In genomic region chr6:169989594-169989993, GRCh38 we compare ENCODE assay signal across 19 cellular contexts.
DNase-seq lines count a peak whose midpoint lies in the region; ATAC-seq and TF ChIP-seq lines count a peak whose summit lies in the region.
"Had no signal": no experiment of that assay in that cellular context is flagged by ENCODE, and none has a peak within 500 bp of the region (broad histone marks: within the 10 kb centered on the region; RNA-seq: fewer than 3 reads in every experiment).

No MANE protein-coding gene starts in this region.

- TF ChIP-seq CTCF in CD14-positive monocyte (IDR thresholded peaks at IDR 0.05) (no peak), OCI-LY7 (conservative IDR thresholded peaks at IDR 0.05; ENCODE audit: low read length) (no peak)

- H3K4me1 Mint-ChIP-seq in activated CD4-positive, alpha-beta memory T cell treated with anti-CD3 and anti-CD28 coated beads for 36 hours (ENCODE audit: low read depth): peaks cover 25% of the 10 kb centered on the region
- H3K4me1 Mint-ChIP-seq in activated CD4-positive, alpha-beta memory T cell treated with anti-CD3 and anti-CD28 coated beads, Interleukin-2, amount 10 ng/mL, durations not matched to agents 7 days and 5 days: peaks cover 24% of the 10 kb centered on the region
- peaks cover 33% of the 10 kb centered on the region for H3K4me1 Mint-ChIP-seq in CD14-positive monocyte
- H3K4me1 Mint-ChIP-seq in memory B cell: peaks cover 14% of the 10 kb centered on the region

- no peaks in the 10 kb centered on the region for H4K20me1 ChIP-seq in OCI-LY7 (ENCODE audit: insufficient read depth, low read length)

- H3K27ac Mint-ChIP-seq in activated CD4-positive, alpha-beta memory T cell treated with anti-CD3 and anti-CD28 coated beads for 36 hours: peak overlapping the region; percentile 0
- no peak overlapping the region for H3K27ac Mint-ChIP-seq in activated CD4-positive, alpha-beta memory T cell treated with anti-CD3 and anti-CD28 coated beads, Interleukin-2, amount 10 ng/mL, durations not matched to agents 7 days and 5 days
- H3K27ac Mint-ChIP-seq in CD14-positive monocyte: peak overlapping the region; percentile 46 to 90 (median 77)
- peak overlapping the region; percentile 51 for H3K27ac Mint-ChIP-seq in memory B cell

- peak overlapping the region; percentile 86 for H2AFZ ChIP-seq in OCI-LY7 (ENCODE audit: low read length)

- no peaks in the 10 kb centered on the region for H3K27me3 Mint-ChIP-seq in activated CD4-positive, alpha-beta memory T cell treated with anti-CD3 and anti-CD28 coated beads for 36 hours
- peaks cover 3% of the 10 kb centered on the region for H3K27me3 Mint-ChIP-seq in activated CD4-positive, alpha-beta memory T cell treated with anti-CD3 and anti-CD28 coated beads, Interleukin-2, amount 10 ng/mL, durations not matched to agents 7 days and 5 days
- H3K27me3 Mint-ChIP-seq in CD14-positive monocyte (ENCODE audit: low read depth in 3 of 3) (peaks cover 1 to 10% (median 2%) of the 10 kb centered on the region in 3 donors), memory B cell (peaks cover 5% of the 10 kb centered on the region)

- CTCF ChIA-PET in activated CD4-positive, alpha-beta memory T cell treated with anti-CD3 and anti-CD28 coated beads for 36 hours (lab: Charles Lee): interaction anchor here (1.5 kb wide), 1 partner anchor 158 kb away, joined by 6 read pairs; no protein-coding TSS in a partner anchor
- CTCF ChIA-PET in activated CD4-positive, alpha-beta memory T cell treated with anti-CD3 and anti-CD28 coated beads, Interleukin-2, amount 10 ng/mL, durations not matched to agents 7 days and 5 days (lab: Charles Lee): no interaction called here
- CTCF ChIA-PET in OCI-LY7 (lab: Charles Lee; ENCODE audit: unreplicated experiment): interaction anchor here (1.2 kb wide), 1 partner anchor 35 kb away, joined by 3 read pairs; no protein-coding TSS in a partner anchor

- H3K4me2 ChIP-seq in OCI-LY7 (ENCODE audit: low read length): peak overlapping the region; percentile 58

- BruUV-seq in OCI-LY7 (replicated peaks; lab: Mats Ljungman, UMichigan): no TSS peak

- H3K27ac ChIP-seq in OCI-LY7 (ENCODE audit: low read depth, low read length, poor library complexity, severe bottlenecking) (peak overlapping the region; percentile 12), caudate nucleus (ENCODE audit: low read depth, low read length) (no peak overlapping the region)
- H3K27ac ChIP-seq: ascending aorta, foreskin keratinocyte, ovary, testis had no signal

- intact Hi-C loops in activated CD4-positive, alpha-beta memory T cell treated with anti-CD3 and anti-CD28 coated beads for 36 hours (cut with micrococcal nuclease): no loop called here
- intact Hi-C loops in CD14-positive monocyte (cut with micrococcal nuclease) (no loop called here), OCI-LY7 (cut with micrococcal nuclease; ENCODE audit: unreplicated experiment) (no loop called here)

- H3K79me2 ChIP-seq in OCI-LY7 (ENCODE audit: insufficient read depth, low read depth, low read length): no peaks in the 10 kb centered on the region

- POLR2A ChIA-PET in activated CD4-positive, alpha-beta memory T cell treated with anti-CD3 and anti-CD28 coated beads for 36 hours (lab: Charles Lee): no interaction called here
- POLR2A ChIA-PET in activated CD4-positive, alpha-beta memory T cell treated with anti-CD3 and anti-CD28 coated beads, Interleukin-2, amount 10 ng/mL, durations not matched to agents 7 days and 5 days (lab: Charles Lee): no interaction called here
- POLR2A ChIA-PET in OCI-LY7 (lab: Charles Lee): interaction anchor here (1.0 kb wide), 1 partner anchor 38 kb away, joined by 5 read pairs; no protein-coding TSS in a partner anchor

- H3K9me2 ChIP-seq in OCI-LY7 (ENCODE audit: insufficient read depth, low read length): no peaks in the 10 kb centered on the region

- H3K9me3 ChIP-seq in OCI-LY7 (ENCODE audit: low read length): no peaks in the 10 kb centered on the region
- H3K9me3 ChIP-seq: ascending aorta, ovary, testis had no signal

- H3K36me3 Mint-ChIP-seq in activated CD4-positive, alpha-beta memory T cell treated with anti-CD3 and anti-CD28 coated beads for 36 hours: no peaks in the 10 kb centered on the region
- no peaks in the 10 kb centered on the region for H3K36me3 Mint-ChIP-seq in activated CD4-positive, alpha-beta memory T cell treated with anti-CD3 and anti-CD28 coated beads, Interleukin-2, amount 10 ng/mL, durations not matched to agents 7 days and 5 days (ENCODE audit: low read depth)
- H3K36me3 Mint-ChIP-seq in CD14-positive monocyte (peaks cover 0 to 6% of the 10 kb centered on the region in 2 donors), memory B cell (no peaks in the 10 kb centered on the region)

- H3K4me3 ChIP-seq in OCI-LY7 (ENCODE audit: low read depth, low read length, poor library complexity, severe bottlenecking): peak overlapping the region; percentile 5
- H3K4me3 ChIP-seq: ascending aorta, lung, ovary, testis had no signal

- no peaks in the 10 kb centered on the region for H3K9me3 Mint-ChIP-seq in activated CD4-positive, alpha-beta memory T cell treated with anti-CD3 and anti-CD28 coated beads for 36 hours
- no peaks in the 10 kb centered on the region for H3K9me3 Mint-ChIP-seq in activated CD4-positive, alpha-beta memory T cell treated with anti-CD3 and anti-CD28 coated beads, Interleukin-2, amount 10 ng/mL, durations not matched to agents 7 days and 5 days
- peaks cover 0 to 2% (median 0%) of the 10 kb centered on the region in 7 donors for H3K9me3 Mint-ChIP-seq in CD14-positive monocyte
- no peaks in the 10 kb centered on the region for H3K9me3 Mint-ChIP-seq in memory B cell

- ATAC-seq in memory B cell (ENCODE audit: low read depth): no peak
- ATAC-seq: foreskin keratinocyte had no signal

- H3K4me3 Mint-ChIP-seq in activated CD4-positive, alpha-beta memory T cell treated with anti-CD3 and anti-CD28 coated beads for 36 hours: peak overlapping the region; percentile 4
- no peak overlapping the region for H3K4me3 Mint-ChIP-seq in activated CD4-positive, alpha-beta memory T cell treated with anti-CD3 and anti-CD28 coated beads, Interleukin-2, amount 10 ng/mL, durations not matched to agents 7 days and 5 days
- H3K4me3 Mint-ChIP-seq in CD14-positive monocyte (peak overlapping the region in 1 of 2 donors; percentile 83), memory B cell (peak overlapping the region; percentile 46)

- no peaks in the 10 kb centered on the region for H3K36me3 ChIP-seq in OCI-LY7 (ENCODE audit: insufficient read depth, low read length)
- H3K36me3 ChIP-seq: ascending aorta, ovary had no signal

- DNase-seq in activated CD4-positive, alpha-beta memory T cell treated with anti-CD3 and anti-CD28 coated beads for 36 hours: no peak
- DNase-seq in activated CD4-positive, alpha-beta memory T cell treated with anti-CD3 and anti-CD28 coated beads, Interleukin-2, amount 10 ng/mL, durations not matched to agents 7 days and 5 days: no peak
- DNase-seq in CD14-positive monocyte (ENCODE audit: low spot score): peak; percentile 19
- no peak for DNase-seq in OCI-LY7 (ENCODE audit: low spot score)
- DNase-seq in memory B cell (ENCODE audit: low spot score in 2 of 2): no peak
- DNase-seq in DMS53 (lab: John Stamatoyannopoulos, UW): no peak
- no peak for DNase-seq in caudate nucleus (lab: John Stamatoyannopoulos, UW)
- DNase-seq in NCI-H1092 treated with DMSO at 0.1 percent for 48 hours (lab: John Stamatoyannopoulos, UW): no peak
- DNase-seq: C1 segment of cervical spinal cord; DMS 273 treated with DMSO at 0.1 percent for 48 hours; effector CD4-positive, alpha-beta T cell; erythroblast; foreskin keratinocyte; GOT3; NCI-H187 treated with DMSO at 0.1 percent for 48 hours; ovary had no signal

- H3K4me1 ChIP-seq in OCI-LY7 (ENCODE audit: insufficient read depth, low read length, poor library complexity, severe bottlenecking): peaks cover 17% of the 10 kb centered on the region
- H3K4me1 ChIP-seq: ascending aorta, foreskin keratinocyte had no signal
